ENCODE assay signal across 7 cellular contexts in genomic region chr3:96813134-96813819, GRCh38. TPM values are rescaled to one million over a fixed set of nuclear protein-coding genes. Genes with fewer than 3 reads are reported as not detected.
DNase-seq lines count a peak whose midpoint lies in the region; ATAC-seq, FAIRE-seq and TF ChIP-seq lines count a peak whose summit lies in the region.

No MANE protein-coding gene starts in this region.

- TF ChIP-seq POLR2A in H54 (IDR thresholded peaks at IDR 0.05; ENCODE audit: low read depth, low read length) = no peak

- DNase-seq in H54 (ENCODE audit: insufficient read length, low spot score) (peak; percentile 30), SW 1271 (lab: John Stamatoyannopoulos, UW) (peak; percentile 12 to 81), dedifferentiated amniotic fluid mesenchymal stem cell (ENCODE audit: extremely low spot score) (peak; percentile 70), left lobe of liver (ENCODE audit: low spot score) (peak; percentile 77)
- peak; percentile 53 to 62 for DNase-seq in stimulated activated CD4-positive, alpha-beta T cell treated with anti-CD3 and anti-CD28 coated beads, Interleukin-2, amount 100 ng/mL, for 48 hours

- no peak for FAIRE-seq in H54 (lab: Jason Lieb, UNC)

- TF ChIP-seq CTCF in GM12872 (IDR thresholded peaks at IDR 0.05; ENCODE audit: insufficient read depth, low read depth, low read length) (peak; percentile 60), LNCAP (IDR thresholded peaks at IDR 0.05) (peak; percentile 84)

- peak; percentile 94 for ATAC-seq in left lobe of liver

RNA-seq across cellular contexts. Expression of gene EPHA6, which starts 1.1 kb away (rescaled TPM):
- not detected for total RNA-seq in left lobe of liver

Comparison
In these comparisons a context has a peak if more than half of its experiments do, and no peak if none do; other contexts are left out.
1. Peak in every context shown above with its lines: DNase-seq and ATAC-seq.